ENCODE assay signal across 14 cellular contexts in genomic region chr12:78406213-78406612, GRCh38.
"Had no signal": no experiment of that assay in that cellular context is flagged by ENCODE, and none has a peak within 500 bp of the region (broad histone marks: within the 10 kb centered on the region; RNA-seq: fewer than 3 reads in every experiment).

No MANE protein-coding gene starts in this region.

- ATAC-seq: activated CD4-positive, alpha-beta T cell treated with anti-CD3 and anti-CD28 coated beads for 36 hours; activated T-helper 17 cell treated with anti-CD3 and anti-CD28 coated beads, Interleukin-2, amount 50 U/mL, for 72 hours; natural killer cell treated with Interleukin-12 subunit alpha and Interleukin-12 subunit beta and Interleukin-15 and Interleukin-18, amount 100 ng/mL, for 72 hours; stimulated activated naive B cell treated with anti-CD40 and anti-IgM and Interleukin-4, amounts not matched to agents 10 μg/mL and 1 μg/mL and 100 μg/mL, for 72 hours had no signal

- H3K4me3 ChIP-seq: left lung, spleen, transverse colon had no signal

- H3K27ac ChIP-seq: left lung, transverse colon, VCaP had no signal

- H3K4me1 Mint-ChIP-seq: activated CD4-positive, alpha-beta T cell treated with anti-CD3 and anti-CD28 coated beads for 36 hours; activated naive CD4-positive, alpha-beta T cell treated with anti-CD3 and anti-CD28 coated beads, Interleukin-2, amount 10 ng/mL, durations not matched to agents 7 days and 5 days; activated T-helper 17 cell treated with anti-CD3 and anti-CD28 coated beads, Interleukin-2, amount 50 U/mL, for 72 hours; memory B cell; stimulated activated naive B cell treated with anti-CD40 and anti-IgM and Interleukin-4, amounts not matched to agents 10 μg/mL and 1 μg/mL and 100 μg/mL, for 72 hours had no signal

- H3K27me3 ChIP-seq: left lung, spleen, transverse colon had no signal

- H3K9me3 Mint-ChIP-seq: activated naive CD4-positive, alpha-beta T cell treated with anti-CD3 and anti-CD28 coated beads, Interleukin-2, amount 10 ng/mL, durations not matched to agents 7 days and 5 days; memory B cell; stimulated activated naive B cell treated with anti-CD40 and anti-IgM and Interleukin-4, amounts not matched to agents 10 μg/mL and 1 μg/mL and 100 μg/mL, for 72 hours had no signal

- H3K36me3 Mint-ChIP-seq: activated naive CD4-positive, alpha-beta T cell treated with anti-CD3 and anti-CD28 coated beads, Interleukin-2, amount 10 ng/mL, durations not matched to agents 7 days and 5 days; memory B cell; natural killer cell treated with Interleukin-12 subunit alpha and Interleukin-12 subunit beta and Interleukin-15 and Interleukin-18, amount 100 ng/mL, for 72 hours; stimulated activated naive B cell treated with anti-CD40 and anti-IgM and Interleukin-4, amounts not matched to agents 10 μg/mL and 1 μg/mL and 100 μg/mL, for 72 hours had no signal

- H3K4me3 Mint-ChIP-seq: activated CD4-positive, alpha-beta T cell treated with anti-CD3 and anti-CD28 coated beads for 36 hours; activated naive CD4-positive, alpha-beta T cell treated with anti-CD3 and anti-CD28 coated beads, Interleukin-2, amount 10 ng/mL, durations not matched to agents 7 days and 5 days; activated T-helper 17 cell treated with anti-CD3 and anti-CD28 coated beads, Interleukin-2, amount 50 U/mL, for 72 hours; memory B cell; natural killer cell treated with Interleukin-12 subunit alpha and Interleukin-12 subunit beta and Interleukin-15 and Interleukin-18, amount 100 ng/mL, for 72 hours; stimulated activated naive B cell treated with anti-CD40 and anti-IgM and Interleukin-4, amounts not matched to agents 10 μg/mL and 1 μg/mL and 100 μg/mL, for 72 hours had no signal

- H3K4me1 ChIP-seq: spleen, transverse colon had no signal

- H3K9me3 ChIP-seq: left lung, spleen, transverse colon had no signal

- DNase-seq: activated CD4-positive, alpha-beta T cell treated with anti-CD3 and anti-CD28 coated beads for 36 hours; activated CD8-positive, alpha-beta memory T cell treated with anti-CD3 and anti-CD28 coated beads for 24 hours; activated naive CD4-positive, alpha-beta T cell treated with anti-CD3 and anti-CD28 coated beads, Interleukin-2, amount 10 ng/mL, durations not matched to agents 7 days and 5 days; central memory CD4-positive, alpha-beta T cell; left lung; spleen; stimulated activated CD4-positive, alpha-beta T cell treated with anti-CD3 and anti-CD28 coated beads, Interleukin-1b, Interleukin-23, amount 100 ng/mL, for 48 hours; stimulated activated naive B cell treated with anti-CD40 and anti-IgM and Interleukin-4, amounts not matched to agents 10 μg/mL and 1 μg/mL and 100 μg/mL, for 72 hours; T1000; transverse colon had no signal

- H3K36me3 ChIP-seq: left lung, spleen, transverse colon had no signal

- H3K27ac Mint-ChIP-seq: activated CD4-positive, alpha-beta T cell treated with anti-CD3 and anti-CD28 coated beads for 36 hours; activated naive CD4-positive, alpha-beta T cell treated with anti-CD3 and anti-CD28 coated beads, Interleukin-2, amount 10 ng/mL, durations not matched to agents 7 days and 5 days; activated T-helper 17 cell treated with anti-CD3 and anti-CD28 coated beads, Interleukin-2, amount 50 U/mL, for 72 hours; memory B cell; natural killer cell treated with Interleukin-12 subunit alpha and Interleukin-12 subunit beta and Interleukin-15 and Interleukin-18, amount 100 ng/mL, for 72 hours; stimulated activated naive B cell treated with anti-CD40 and anti-IgM and Interleukin-4, amounts not matched to agents 10 μg/mL and 1 μg/mL and 100 μg/mL, for 72 hours had no signal

- H3K27me3 Mint-ChIP-seq: activated CD4-positive, alpha-beta T cell treated with anti-CD3 and anti-CD28 coated beads for 36 hours; activated naive CD4-positive, alpha-beta T cell treated with anti-CD3 and anti-CD28 coated beads, Interleukin-2, amount 10 ng/mL, durations not matched to agents 7 days and 5 days; activated T-helper 17 cell treated with anti-CD3 and anti-CD28 coated beads, Interleukin-2, amount 50 U/mL, for 72 hours; memory B cell; natural killer cell treated with Interleukin-12 subunit alpha and Interleukin-12 subunit beta and Interleukin-15 and Interleukin-18, amount 100 ng/mL, for 72 hours; stimulated activated naive B cell treated with anti-CD40 and anti-IgM and Interleukin-4, amounts not matched to agents 10 μg/mL and 1 μg/mL and 100 μg/mL, for 72 hours had no signal
